ENCODE assay signal across 25 cellular contexts in the genomic region with DNA sequence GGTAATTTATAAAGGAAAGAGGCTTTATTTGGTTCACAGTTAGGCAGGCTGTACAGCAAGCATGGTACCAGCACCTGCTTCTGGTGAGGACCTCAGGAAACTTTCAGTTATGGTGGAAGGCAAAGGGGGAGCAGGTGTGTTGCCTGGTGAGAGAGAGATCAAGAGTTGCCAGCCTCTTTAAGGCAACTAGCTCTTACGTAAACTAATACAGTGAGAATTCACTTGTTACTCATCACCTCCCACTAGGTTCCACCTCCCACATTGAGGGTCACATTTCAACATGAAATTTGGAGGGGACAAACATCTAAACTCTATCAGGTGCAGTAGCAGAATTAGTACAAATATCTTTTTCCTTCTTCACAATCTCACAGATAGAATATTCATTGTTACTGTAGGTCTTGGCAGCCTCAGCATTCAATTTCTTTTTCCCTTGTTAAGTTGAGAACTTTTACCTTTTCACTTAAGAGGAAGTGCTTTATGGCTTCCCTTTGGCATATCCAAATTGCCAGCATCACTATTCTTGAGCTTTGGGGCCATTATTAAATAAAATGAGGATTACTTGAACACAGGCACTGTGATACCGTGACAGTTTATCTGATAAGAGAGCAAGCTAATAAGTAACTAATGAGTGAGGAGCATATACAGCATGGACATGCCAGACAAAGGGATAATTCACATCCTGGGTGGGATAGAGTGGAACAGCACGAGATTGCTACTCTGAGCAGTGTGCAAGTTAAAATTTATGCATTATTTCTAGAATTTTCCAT.
"Had no signal": no experiment of that assay in that cellular context is flagged by ENCODE, and none has a peak within 500 bp of the region (broad histone marks: within the 10 kb centered on the region; RNA-seq: fewer than 3 reads in every experiment).

No MANE protein-coding gene starts in this region.

- H3K27me3 ChIP-seq: heart left ventricle, neutrophil, pancreas, right atrium auricular region, upper lobe of right lung had no signal

- DNase-seq: activated CD4-positive, alpha-beta T cell treated with anti-CD3 and anti-CD28 coated beads for 4 hours; activated CD4-positive, alpha-beta T cell treated with anti-CD3 and anti-CD28 coated beads, Interleukin-2, amount 50 U/mL, for 48 hours; activated naive CD4-positive, alpha-beta T cell treated with anti-CD3 and anti-CD28 coated beads for 36 hours; activated naive CD8-positive, alpha-beta T cell treated with anti-CD3 and anti-CD28 coated beads, Interleukin-2, amount 10 ng/mL, durations not matched to agents 7 days and 5 days; activated T-cell treated with anti-CD3 and anti-CD28 coated beads, Interleukin-2, amount 50 U/mL, for 48 hours; amniotic stem cell; cerebellar nuclear complex; cortex of kidney; heart left ventricle; kidney; left ventricle myocardium inferior; midbrain; pancreas; psoas muscle; stimulated activated CD4-positive, alpha-beta T cell treated with anti-CD3 and anti-CD28 coated beads, Interleukin-12 subunit alpha, Interleukin-12 subunit beta, amount 100 ng/mL, for 4 hours; stimulated activated CD4-positive, alpha-beta T cell treated with anti-CD3 and anti-CD28 coated beads, Interleukin-4, amount 100 ng/mL, for 4 hours; stimulated activated naive CD8-positive, alpha-beta T cell treated with anti-CD3 and anti-CD28 coated beads, Interleukin-15, Interleukin-2, amounts not matched to agents 100 U/mL and 50 U/mL, for 24 hours; T-cell; upper lobe of right lung had no signal

- FAIRE-seq: bronchial epithelial cell, kidney had no signal

- H3K27ac ChIP-seq: epithelial cell of prostate, heart left ventricle, left ventricle myocardium inferior, neutrophil, pancreas, psoas muscle, right atrium auricular region, upper lobe of right lung had no signal

- H3K4me1 ChIP-seq: left ventricle myocardium inferior, psoas muscle, upper lobe of right lung had no signal

- ATAC-seq: heart left ventricle; natural killer cell treated with Interleukin-12 subunit alpha and Interleukin-12 subunit beta and Interleukin-15 and Interleukin-18, amount 100 ng/mL, for 72 hours; psoas muscle; stimulated activated naive CD8-positive, alpha-beta T cell treated with anti-CD3 and anti-CD28 coated beads, Interleukin-15, Interleukin-2, amounts not matched to agents 100 U/mL and 50 U/mL, for 24 hours; T-cell; upper lobe of right lung; WTC11 had no signal

- H3K4me3 ChIP-seq: heart left ventricle, left ventricle myocardium inferior, pancreas, psoas muscle, right atrium auricular region, upper lobe of right lung had no signal

- H3K9me3 ChIP-seq: left ventricle myocardium inferior, neutrophil, pancreas, psoas muscle, right atrium auricular region, upper lobe of right lung had no signal

- H3K36me3 ChIP-seq: heart left ventricle, neutrophil, pancreas, right atrium auricular region, upper lobe of right lung had no signal
